In the genomic region with DNA sequence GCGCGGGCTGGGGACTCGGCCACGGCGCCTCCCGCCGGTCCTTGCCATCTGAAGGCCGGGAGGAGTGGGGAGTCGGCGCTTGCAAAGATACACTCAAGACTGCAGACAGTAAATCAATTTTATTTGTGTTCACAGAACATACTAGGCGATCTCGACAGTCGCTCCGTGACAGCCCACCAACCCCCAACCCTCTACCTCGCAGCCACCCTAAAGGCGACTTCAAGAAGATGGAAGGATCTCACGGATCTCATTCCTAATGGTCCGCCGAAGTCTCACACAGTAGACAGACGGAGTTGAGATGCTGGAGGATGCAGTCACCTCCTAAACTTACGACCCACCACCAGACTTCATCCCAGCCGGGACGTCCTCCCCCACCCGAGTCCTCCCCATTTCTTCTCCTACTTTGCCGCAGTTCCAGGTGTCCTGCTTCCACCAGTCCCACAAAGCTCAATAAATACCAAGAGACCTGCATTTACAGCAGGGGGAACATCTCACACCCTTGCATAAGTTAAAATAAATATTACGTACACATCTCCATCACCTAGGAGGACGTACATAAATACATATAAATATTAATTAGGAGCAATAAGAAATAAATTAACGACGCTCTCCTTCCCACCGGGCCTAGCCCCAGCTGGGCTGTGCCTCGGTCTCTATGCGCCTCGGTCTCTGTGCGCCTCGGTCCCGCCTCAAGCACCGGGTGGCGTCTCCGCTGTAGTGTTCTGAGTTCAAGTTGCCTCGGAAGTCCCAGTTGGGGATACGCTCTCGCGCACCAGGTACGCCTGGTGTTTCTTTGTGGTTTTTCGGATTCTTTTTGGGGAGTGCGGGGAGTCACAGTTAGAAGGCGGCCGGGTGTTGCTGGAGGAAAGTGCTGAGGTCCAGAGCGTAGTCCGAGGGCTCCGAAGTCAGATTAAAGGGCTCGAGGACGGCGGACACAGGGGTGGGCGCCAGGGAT, we compare ENCODE assay signal across 8 cellular contexts. TPM values are rescaled to one million over a fixed set of nuclear protein-coding genes. Genes with fewer than 3 reads are reported as not detected.
DNase-seq lines count a peak whose midpoint lies in the region; ATAC-seq, FAIRE-seq and TF ChIP-seq lines count a peak whose summit lies in the region.

No MANE protein-coding gene starts in this region.

- H4K20me1 ChIP-seq in OCI-LY7 (ENCODE audit: insufficient read depth, low read length) (no peaks in the 10 kb centered on the region), GM12878 (ENCODE audit: control insufficient read depth, insufficient read depth) (no peaks in the 10 kb centered on the region)

- peak overlapping the region; percentile 74 for H2AFZ ChIP-seq in OCI-LY7 (ENCODE audit: low read length)
- peak overlapping the region; percentile 73 for H2AFZ ChIP-seq in GM12878 (ENCODE audit: control insufficient read depth, low read depth, low read length)

- no peaks in the 10 kb centered on the region for H3K9me3 ChIP-seq in OCI-LY7 (ENCODE audit: low read length)
- no peaks in the 10 kb centered on the region; the same call in 2 of the 3 replicates for H3K9me3 ChIP-seq in GM12878 (replicated peaks; ENCODE audit: control insufficient read depth, insufficient read depth, low read length)

- H3K4me1 ChIP-seq in OCI-LY7 (ENCODE audit: insufficient read depth, low read length, poor library complexity, severe bottlenecking) (peaks cover 31% of the 10 kb centered on the region), GM12878 (ENCODE audit: control insufficient read depth, insufficient read depth, low read length) (peaks cover 15% of the 10 kb centered on the region)

- H3K27me3 ChIP-seq in GM12878 (replicated peaks in 1 of 2; ENCODE audit: control insufficient read depth in 2 of 2, insufficient read depth in 2 of 2, low read length in 1 of 2), result no peaks in the 10 kb centered on the region

- peak; percentile 73 for FAIRE-seq in GM12878 (lab: Jason Lieb, UNC)

- ATAC-seq in GM21526 (IDR thresholded peaks at IDR 0.05; ENCODE audit: low FRiP score, unreplicated experiment) (peak; percentile 10), GM12878 (peak; percentile 24)

- TF ChIP-seq POLR2A in GM12878 (IDR thresholded peaks at IDR 0.05; ENCODE audit: low read depth, low read length), result no peak

- DNase-seq in AG10803 (ENCODE audit: low read depth) (no peak), OCI-LY7 (ENCODE audit: low spot score) (no peak), GM12878 (ENCODE audit: low read depth, low spot score) (no peak), iris pigment epithelial cell (ENCODE audit: low read depth) (peak; percentile 44), NCI-H748 (lab: John Stamatoyannopoulos, UW; ENCODE audit: unreplicated experiment) (no peak), ureter (ENCODE audit: low spot score) (no peak)
- peak; percentile 65 for DNase-seq in stimulated activated CD8-positive, alpha-beta memory T cell treated with anti-CD3 and anti-CD28 coated beads, Interleukin-4, amount 100 ng/mL, for 48 hours

- SMC1A ChIA-PET in GM12878 (lab: Charles Lee; ENCODE audit: uncharacterized antibody, unreplicated experiment), result interaction anchor here (1.1 to 10.0 kb wide), 3 partner anchors 14 to 134 kb away, joined by 4 to 122 read pairs (median 9); no protein-coding TSS in a partner anchor

- CTCF ChIA-PET in OCI-LY7 (lab: Charles Lee; ENCODE audit: unreplicated experiment) (interaction anchor here (0.6 kb wide), 1 partner anchor 80 kb away, joined by 3 read pairs; no protein-coding TSS in a partner anchor), GM12878 (lab: Yijun Ruan, JAX) (interaction anchor here (1.0 to 2.2 kb wide), 10 partner anchors 9 to 202 kb away, joined by 3 to 8 read pairs (median 4); no protein-coding TSS in a partner anchor)

- in situ Hi-C loops in GM12878 (cut with MboI), result no loop called here

- POLR2A ChIA-PET in OCI-LY7 (lab: Charles Lee), result interaction anchor here (0.5 to 1.0 kb wide), 4 partner anchors 9 to 69 kb away, joined by 4 to 5 read pairs (median 4); a partner anchor contains a TSS
- POLR2A ChIA-PET in GM12878 (lab: Charles Lee), result interaction anchor here (0.7 to 9.4 kb wide), 8 partner anchors 18 to 138 kb away, joined by 3 to 89 read pairs (median 4); no protein-coding TSS in a partner anchor

- RAD21 ChIA-PET in GM12878 (lab: Charles Lee; ENCODE audit: unreplicated experiment), result interaction anchor here (0.6 to 3.7 kb wide), 10 partner anchors 10 to 169 kb away, joined by 3 to 22 read pairs (median 4); a partner anchor contains a TSS

- peaks cover 22% of the 10 kb centered on the region for H3K36me3 ChIP-seq in OCI-LY7 (ENCODE audit: insufficient read depth, low read length)
- H3K36me3 ChIP-seq in GM12878 (ENCODE audit: control insufficient read depth in 2 of 2, insufficient read depth in 2 of 2, low read length in 1 of 2), result peaks cover 6 to 10% of the 10 kb centered on the region in 2 experiments

- TSS peak; percentile 90 for BruUV-seq in OCI-LY7 (replicated peaks; lab: Mats Ljungman, UMichigan)
- TSS peak; percentile 97 for BruUV-seq in GM12878 (replicated peaks; lab: Mats Ljungman, UMichigan)

- H3K4me3 ChIP-seq in AG10803 (ENCODE audit: low read length), result peak overlapping the region; percentile 78
- peak overlapping the region; percentile 91 for H3K4me3 ChIP-seq in OCI-LY7 (ENCODE audit: low read depth, low read length, poor library complexity, severe bottlenecking)
- H3K4me3 ChIP-seq in GM12878, result peak overlapping the region; percentile 81

- WGBS in GM12878 (ENCODE audit: insufficient coverage, insufficient replicate concordance, low lambda C conversion rate, missing lambda C conversion rate), result 3% methylated on average over 55 of the region's 55 CpGs

- intact Hi-C loops in OCI-LY7 (cut with micrococcal nuclease; ENCODE audit: unreplicated experiment), result loop anchor here (1.0 to 5.0 kb wide), 3 partner anchors 126 to 186 kb away; a partner anchor contains a TSS
- intact Hi-C loops in GM12878 (cut with micrococcal nuclease; ENCODE audit: unreplicated experiment), result loop anchor here (1.0 to 2.0 kb wide), 2 partner anchors 14 to 67 kb away; no protein-coding TSS in a partner anchor

- H3K27ac ChIP-seq in OCI-LY7 (ENCODE audit: low read depth, low read length, poor library complexity, severe bottlenecking) (peak overlapping the region; percentile 50), GM12878 (ENCODE audit: control insufficient read depth, insufficient read depth) (peak overlapping the region; percentile 72)

- TF ChIP-seq EP300 in GM12878 (IDR thresholded peaks at IDR 0.05; ENCODE audit: borderline replicate concordance in 1 of 2, control insufficient read depth in 1 of 2, low read depth in 2 of 2, low read length in 2 of 2), result peak in 1 of 2 experiments; percentile 2; a peak in 1 of 4 replicates

- no peak for TF ChIP-seq RAD21 in GM12878 (IDR thresholded peaks at IDR 0.05; ENCODE audit: insufficient read depth, low read depth, low read length)

- peak overlapping the region; percentile 97 for H3K4me2 ChIP-seq in OCI-LY7 (ENCODE audit: low read length)
- H3K4me2 ChIP-seq in GM12878 (ENCODE audit: control insufficient read depth, insufficient read depth), result peak overlapping the region; percentile 89

- TF ChIP-seq CTCF in AG10803 (conservative IDR thresholded peaks at IDR 0.05; ENCODE audit: low read length), result no peak
- no peak for TF ChIP-seq CTCF in OCI-LY7 (conservative IDR thresholded peaks at IDR 0.05; ENCODE audit: low read length)
- TF ChIP-seq CTCF in GM12878 (IDR thresholded peaks at IDR 0.05 in 2 of 3, conservative IDR thresholded peaks at IDR 0.05 in 1 of 3; ENCODE audit: control insufficient read depth in 2 of 3, extremely low read depth in 1 of 3, insufficient read depth in 1 of 3, low read depth in 3 of 3, low read length in 3 of 3), result no peak

- H3K79me2 ChIP-seq in OCI-LY7 (ENCODE audit: insufficient read depth, low read depth, low read length), result peaks cover 10% of the 10 kb centered on the region
- H3K79me2 ChIP-seq in GM12878 (ENCODE audit: control insufficient read depth, insufficient read depth, low read length), result peaks cover 37% of the 10 kb centered on the region

- peak overlapping the region; percentile 73 for H3K9ac ChIP-seq in GM12878 (ENCODE audit: control insufficient read depth, insufficient read depth, low read length)

- H3K9me2 ChIP-seq in OCI-LY7 (ENCODE audit: insufficient read depth, low read length), result no peaks in the 10 kb centered on the region

RNA-seq across cellular contexts. Expression of a gene that starts 0.9 kb away (rescaled TPM):
- 66.7 and 70.7 TPM in 2 replicates for total RNA-seq in OCI-LY7 (2014; rRNA removed; shearing (Covaris generic))
- total RNA-seq in OCI-LY7 (2022), result 108 and 117 TPM in 2 replicates
- 83.3 and 102 TPM in 2 replicates for total RNA-seq in GM12878 (2013; cell fraction: nucleolus; rRNA removed)
- total RNA-seq in GM12878 (2014; rRNA removed), result 98.4 and 102 TPM in 2 replicates
- total RNA-seq in GM12878 (2014; rRNA removed; fragmentation: Illumina TruSeq; extraction: Trizol), result 71.2 and 73.6 TPM in 2 replicates
- total RNA-seq in GM12878 (2021), result 111 and 115 TPM in 2 replicates
- 57.9 TPM for polyA plus RNA-seq in GM12878 (2011; ENCODE audit: low read depth)
- polyA plus RNA-seq in GM12878 (2011; rRNA removed), result 113 and 153 TPM in 2 replicates
- 161 and 169 TPM in 2 replicates for polyA plus RNA-seq in GM12878 (2011; cell fraction: cytosol; rRNA removed)
- polyA plus RNA-seq in GM12878 (2011; cell fraction: nucleus; rRNA removed), result 189 and 204 TPM in 2 replicates
- 103 and 110 TPM in 2 replicates for polyA plus RNA-seq in GM12878 (2012)
- 102 and 112 TPM in 2 replicates for polyA plus RNA-seq in GM12878 (2014; fragmentation: Illumina TruSeq; extraction: Trizol)
- 10 to 100 TPM; 12.3 to 16.8 TPM for polyA plus RNA-seq in GM12878 (2014; fragmentation: Nextera tagmentation; extraction: Ambion mirVana)
- 140 and 153 TPM in 2 replicates for polyA plus RNA-seq in GM12878 (2014; rRNA removed)
- polyA plus RNA-seq in GM12878 (2016; fragmentation: Nextera tagmentation; extraction: Ambion mirVana), result 100 to 1,000 TPM; 114 to 119 TPM
- 106 and 129 TPM in 2 replicates for polyA minus RNA-seq in GM12878 (2011; rRNA and poly(A)+ RNA removed)
- 45.0 and 45.6 TPM in 2 replicates for polyA minus RNA-seq in GM12878 (2011; cell fraction: cytosol; rRNA and poly(A)+ RNA removed)
- 64.8 and 96.5 TPM in 2 replicates for polyA minus RNA-seq in GM12878 (2011; cell fraction: nucleus; rRNA and poly(A)+ RNA removed)
- 133 TPM for total RNA-seq in ureter

RNA-seq across cellular contexts. Expression of a gene that starts 1.0 kb away (rescaled TPM):
- 0.51 and 2.8 TPM in 2 replicates for total RNA-seq in OCI-LY7 (2014; rRNA removed; shearing (Covaris generic))
- total RNA-seq in OCI-LY7 (2022) (1.3 and 1.6 TPM in 2 replicates), GM12878 (2014; rRNA removed) (67.2 and 71.6 TPM in 2 replicates), GM12878 (2014; rRNA removed; fragmentation: Illumina TruSeq; extraction: Trizol) (42.0 and 43.2 TPM in 2 replicates), GM12878 (2021) (65.8 and 80.7 TPM in 2 replicates), ureter (23.8 TPM)
- total RNA-seq in GM12878 (2013; cell fraction: nucleolus; rRNA removed), result 22.9 and 23.9 TPM in 2 replicates
- polyA plus RNA-seq in GM12878 (2011; ENCODE audit: low read depth), result 10.6 TPM
- polyA plus RNA-seq in GM12878 (2011; rRNA removed) (100 and 104 TPM in 2 replicates), GM12878 (2014; fragmentation: Illumina TruSeq; extraction: Trizol) (8.3 and 22.5 TPM in 2 replicates), GM12878 (2014; fragmentation: Nextera tagmentation; extraction: Ambion mirVana) (1 to 10 TPM; 1.9 to 7.3 TPM), GM12878 (2014; rRNA removed) (63.8 and 71.6 TPM in 2 replicates), GM12878 (2016; fragmentation: Nextera tagmentation; extraction: Ambion mirVana) (10 to 100 TPM; 16.1 to 19.5 TPM)
- 96.0 and 101 TPM in 2 replicates for polyA plus RNA-seq in GM12878 (2011; cell fraction: cytosol; rRNA removed)
- polyA plus RNA-seq in GM12878 (2011; cell fraction: nucleus; rRNA removed), result 183 and 184 TPM in 2 replicates
- polyA plus RNA-seq in GM12878 (2012), result 21.4 and 31.8 TPM in 2 replicates
- polyA minus RNA-seq in GM12878 (2011; rRNA and poly(A)+ RNA removed), result 63.6 and 100 TPM in 2 replicates
- 102 and 106 TPM in 2 replicates for polyA minus RNA-seq in GM12878 (2011; cell fraction: cytosol; rRNA and poly(A)+ RNA removed)
- 70.4 and 103 TPM in 2 replicates for polyA minus RNA-seq in GM12878 (2011; cell fraction: nucleus; rRNA and poly(A)+ RNA removed)

RNA-seq across cellular contexts. Expression of a gene that starts 23.2 kb away (rescaled TPM):
- total RNA-seq in OCI-LY7 (2014; rRNA removed; shearing (Covaris generic)), result 1,287 and 1,346 TPM in 2 replicates
- total RNA-seq in OCI-LY7 (2022) (1,244 and 1,350 TPM in 2 replicates), GM12878 (2014; rRNA removed) (1,600 and 1,662 TPM in 2 replicates), GM12878 (2014; rRNA removed; fragmentation: Illumina TruSeq; extraction: Trizol) (1,225 and 1,242 TPM in 2 replicates), GM12878 (2021) (1,685 and 1,700 TPM in 2 replicates), ureter (357 TPM)
- 180 and 186 TPM in 2 replicates for total RNA-seq in GM12878 (2013; cell fraction: nucleolus; rRNA removed)
- polyA plus RNA-seq in GM12878 (2011; ENCODE audit: low read depth), result 770 TPM
- polyA plus RNA-seq in GM12878 (2011; rRNA removed) (1,703 and 2,596 TPM in 2 replicates), GM12878 (2014; fragmentation: Illumina TruSeq; extraction: Trizol) (2,402 and 3,052 TPM in 2 replicates), GM12878 (2014; fragmentation: Nextera tagmentation; extraction: Ambion mirVana) (1,000 to 10,000 TPM; 1,039 to 1,376 TPM), GM12878 (2014; rRNA removed) (2,367 and 2,490 TPM in 2 replicates), GM12878 (2016; fragmentation: Nextera tagmentation; extraction: Ambion mirVana) (1,000 to 10,000 TPM; 1,510 to 1,651 TPM)
- polyA plus RNA-seq in GM12878 (2011; cell fraction: cytosol; rRNA removed), result 2,686 and 3,225 TPM in 2 replicates
- polyA plus RNA-seq in GM12878 (2011; cell fraction: nucleus; rRNA removed), result 1,113 and 1,357 TPM in 2 replicates
- polyA plus RNA-seq in GM12878 (2012), result 828 and 941 TPM in 2 replicates
- polyA minus RNA-seq in GM12878 (2011; rRNA and poly(A)+ RNA removed), result 2,195 and 2,964 TPM in 2 replicates
- 626 and 717 TPM in 2 replicates for polyA minus RNA-seq in GM12878 (2011; cell fraction: cytosol; rRNA and poly(A)+ RNA removed)
- polyA minus RNA-seq in GM12878 (2011; cell fraction: nucleus; rRNA and poly(A)+ RNA removed), result 193 and 357 TPM in 2 replicates

RNA-seq across cellular contexts. Expression of a gene that starts 26.3 kb away (rescaled TPM):
- 35.0 and 41.6 TPM in 2 replicates for total RNA-seq in OCI-LY7 (2014; rRNA removed; shearing (Covaris generic))
- 107 and 133 TPM in 2 replicates for total RNA-seq in OCI-LY7 (2022)
- 15.3 and 21.3 TPM in 2 replicates for total RNA-seq in GM12878 (2013; cell fraction: nucleolus; rRNA removed)
- total RNA-seq in GM12878 (2014; rRNA removed), result 11.9 and 12.9 TPM in 2 replicates
- 12.4 and 12.5 TPM in 2 replicates for total RNA-seq in GM12878 (2014; rRNA removed; fragmentation: Illumina TruSeq; extraction: Trizol)
- 62.5 and 66.9 TPM in 2 replicates for total RNA-seq in GM12878 (2021)
- 30.8 TPM for polyA plus RNA-seq in GM12878 (2011; ENCODE audit: low read depth)
- polyA plus RNA-seq in GM12878 (2011; rRNA removed), result 6.8 and 14.8 TPM in 2 replicates
- polyA plus RNA-seq in GM12878 (2011; cell fraction: cytosol; rRNA removed), result 18.4 and 23.7 TPM in 2 replicates
- 68.0 and 73.9 TPM in 2 replicates for polyA plus RNA-seq in GM12878 (2011; cell fraction: nucleus; rRNA removed)
- 36.6 and 43.4 TPM in 2 replicates for polyA plus RNA-seq in GM12878 (2012)
- 52.7 and 53.6 TPM in 2 replicates for polyA plus RNA-seq in GM12878 (2014; fragmentation: Illumina TruSeq; extraction: Trizol)
- polyA plus RNA-seq in GM12878 (2014; fragmentation: Nextera tagmentation; extraction: Ambion mirVana), result 1 to 10 TPM; 5.1 to 6.5 TPM
- 30.1 and 33.3 TPM in 2 replicates for polyA plus RNA-seq in GM12878 (2014; rRNA removed)
- 10 to 100 TPM; 31.1 to 36.2 TPM for polyA plus RNA-seq in GM12878 (2016; fragmentation: Nextera tagmentation; extraction: Ambion mirVana)
- 17.6 and 22.5 TPM in 2 replicates for polyA minus RNA-seq in GM12878 (2011; rRNA and poly(A)+ RNA removed)
- polyA minus RNA-seq in GM12878 (2011; cell fraction: cytosol; rRNA and poly(A)+ RNA removed), result 8.5 and 20.0 TPM in 2 replicates
- 7.4 and 14.4 TPM in 2 replicates for polyA minus RNA-seq in GM12878 (2011; cell fraction: nucleus; rRNA and poly(A)+ RNA removed)
- total RNA-seq in ureter, result 41.1 TPM

RNA-seq across cellular contexts. Expression of a gene that starts 52.6 kb away (rescaled TPM):
- total RNA-seq in OCI-LY7 (2014; rRNA removed; shearing (Covaris generic)), result 13.6 and 18.6 TPM in 2 replicates
- 36.7 and 44.0 TPM in 2 replicates for total RNA-seq in OCI-LY7 (2022)
- total RNA-seq in GM12878 (2013; cell fraction: nucleolus; rRNA removed), result 8.0 and 11.2 TPM in 2 replicates
- total RNA-seq in GM12878 (2014; rRNA removed), result 14.8 and 17.7 TPM in 2 replicates
- 14.7 and 15.4 TPM in 2 replicates for total RNA-seq in GM12878 (2014; rRNA removed; fragmentation: Illumina TruSeq; extraction: Trizol)
- 39.0 and 39.3 TPM in 2 replicates for total RNA-seq in GM12878 (2021)
- 23.2 TPM for polyA plus RNA-seq in GM12878 (2011; ENCODE audit: low read depth)
- 7.6 and 18.7 TPM in 2 replicates for polyA plus RNA-seq in GM12878 (2011; rRNA removed)
- polyA plus RNA-seq in GM12878 (2011; cell fraction: cytosol; rRNA removed), result 34.1 and 36.4 TPM in 2 replicates
- 33.6 and 35.9 TPM in 2 replicates for polyA plus RNA-seq in GM12878 (2011; cell fraction: nucleus; rRNA removed)
- 27.9 and 34.0 TPM in 2 replicates for polyA plus RNA-seq in GM12878 (2012)
- polyA plus RNA-seq in GM12878 (2014; fragmentation: Illumina TruSeq; extraction: Trizol), result 35.8 and 46.7 TPM in 2 replicates
- polyA plus RNA-seq in GM12878 (2014; fragmentation: Nextera tagmentation; extraction: Ambion mirVana), result 10 to 100 TPM; 19.1 to 23.7 TPM
- 34.3 and 35.7 TPM in 2 replicates for polyA plus RNA-seq in GM12878 (2014; rRNA removed)
- polyA plus RNA-seq in GM12878 (2016; fragmentation: Nextera tagmentation; extraction: Ambion mirVana), result 10 to 100 TPM; 36.6 to 37.5 TPM
- polyA minus RNA-seq in GM12878 (2011; rRNA and poly(A)+ RNA removed), result 23.8 and 25.7 TPM in 2 replicates
- polyA minus RNA-seq in GM12878 (2011; cell fraction: cytosol; rRNA and poly(A)+ RNA removed), result 16.0 and 18.4 TPM in 2 replicates
- polyA minus RNA-seq in GM12878 (2011; cell fraction: nucleus; rRNA and poly(A)+ RNA removed), result 16.1 and 27.7 TPM in 2 replicates
- 12.3 TPM for total RNA-seq in ureter

Comparison
In these comparisons a context has a peak if more than half of its experiments do, and no peak if none do; other contexts are left out.
1. DNase-seq: peak in iris pigment epithelial cell (single experiment) and stimulated activated CD8-positive, alpha-beta memory T cell treated with anti-CD3 and anti-CD28 coated beads, Interleukin-4, amount 100 ng/mL, for 48 hours (single experiment); none in AG10803 (single experiment), OCI-LY7 (single experiment), GM12878 (single experiment), NCI-H748 (single experiment) and ureter (single experiment).
2. Peak in every context shown above with its lines, with median percentiles within 50 percentile points of each other: H3K4me3 ChIP-seq.